In genomic region chr2:20667531-20668401, GRCh38 we compare ENCODE assay signal across 9 cellular contexts. TPM values are rescaled to one million over a fixed set of nuclear protein-coding genes. Genes with fewer than 3 reads are reported as not detected.
DNase-seq lines count a peak whose midpoint lies in the region; ATAC-seq, FAIRE-seq and TF ChIP-seq lines count a peak whose summit lies in the region.
"Had no signal": no experiment of that assay in that cellular context is flagged by ENCODE, and none has a peak within 500 bp of the region (broad histone marks: within the 10 kb centered on the region; RNA-seq: fewer than 3 reads in every experiment).

No MANE protein-coding gene starts in this region.

- no peak for TF ChIP-seq POLR2A in esophagus squamous epithelium (IDR thresholded peaks at IDR 0.05)

- WGBS in esophagus squamous epithelium, 2 donors: 83 to 84% methylated on average over 5 of the region's 39 CpGs

- intact Hi-C loops in esophagus squamous epithelium (cut with DNase I) (no loop called here), sciatic nerve (cut with DNase I) (loop anchor here (5.0 kb wide), 1 partner anchor 295 kb away; no protein-coding TSS in a partner anchor)

- DNase-seq in ELF-1 (ENCODE audit: low read depth, low spot score): peak; percentile 40
- no peak for DNase-seq in HTR-8/SVneo (ENCODE audit: insufficient read length, low spot score)
- DNase-seq in esophagus squamous epithelium (lab: John Stamatoyannopoulos, UW): no peak
- DNase-seq in amniotic stem cell (lab: John Stamatoyannopoulos, UW): no peak
- no peak for DNase-seq in sciatic nerve (ENCODE audit: low spot score)
- no peak for DNase-seq in effector CD4-positive, alpha-beta T cell
- DNase-seq: T1000 had no signal

- ATAC-seq in sciatic nerve (no peak), HG02759 (IDR thresholded peaks at IDR 0.05; ENCODE audit: unreplicated experiment) (no peak)

- no peak for TF ChIP-seq CTCF in esophagus squamous epithelium (IDR thresholded peaks at IDR 0.05)
- TF ChIP-seq CTCF in parathyroid adenoma (IDR thresholded peaks at IDR 0.05): no peak

- H3K36me3 ChIP-seq in esophagus squamous epithelium (no peaks in the 10 kb centered on the region), parathyroid adenoma (ENCODE audit: control insufficient read depth, insufficient read depth, low read length) (no peaks in the 10 kb centered on the region)

- H3K27me3 ChIP-seq in esophagus squamous epithelium (peaks cover 31 to 99% (median 46%) of the 10 kb centered on the region in 4 donors), parathyroid adenoma (ENCODE audit: control insufficient read depth, insufficient read depth, low read length) (peaks cover 10% of the 10 kb centered on the region)

- H3K4me2 ChIP-seq in parathyroid adenoma (ENCODE audit: low read length): peak overlapping the region; percentile 53

- peaks cover 27 to 83% (median 33%) of the 10 kb centered on the region in 3 donors for H3K4me1 ChIP-seq in esophagus squamous epithelium
- peaks cover 3% of the 10 kb centered on the region for H3K4me1 ChIP-seq in parathyroid adenoma

- FAIRE-seq in HTR-8/SVneo (lab: Jason Lieb, UNC): peak; percentile 52

- H3K4me3 ChIP-seq in esophagus squamous epithelium (peak overlapping the region; percentile 36 to 71 (median 51)), parathyroid adenoma (ENCODE audit: low read depth, low read length) (no peak overlapping the region)

- peak overlapping the region in 3 of 4 donors; percentile 30 to 68 (median 61) for H3K27ac ChIP-seq in esophagus squamous epithelium
- H3K27ac ChIP-seq in parathyroid adenoma: no peak overlapping the region

- peak overlapping the region; percentile 83 for H2AFZ ChIP-seq in parathyroid adenoma

- no peaks in the 10 kb centered on the region for H3K9me3 ChIP-seq in esophagus squamous epithelium
- no peaks in the 10 kb centered on the region for H3K9me3 ChIP-seq in parathyroid adenoma (ENCODE audit: control insufficient read depth, low read length)

- H3K79me2 ChIP-seq in parathyroid adenoma: no peaks in the 10 kb centered on the region

- H3K9ac ChIP-seq in parathyroid adenoma: no peak overlapping the region

RNA-seq across cellular contexts. Expression of gene GDF7, which starts 0.8 kb away (rescaled TPM):
- total RNA-seq in esophagus squamous epithelium (1 to 10 TPM in 2 of 4 donors, under 1 TPM in 2; 0.26 to 1.9 (median 0.78) TPM), sciatic nerve (7.6 TPM)

RNA-seq across cellular contexts. Expression of gene HS1BP3, which starts 16.9 kb away (rescaled TPM):
- total RNA-seq in esophagus squamous epithelium: 10 to 100 TPM in 3 of 4 donors, 1 to 10 TPM in 1; 7.9 to 22.1 (median 16.9) TPM
- total RNA-seq in sciatic nerve: 23.2 TPM
